Comparison of ENCODE assay signal across 10 cellular contexts in genomic region chr7:150322114-150322832, GRCh38. TPM values are rescaled to one million over a fixed set of nuclear protein-coding genes. Genes with fewer than 3 reads are reported as not detected.
DNase-seq lines count a peak whose midpoint lies in the region; ATAC-seq and TF ChIP-seq lines count a peak whose summit lies in the region.
"Had no signal": no experiment of that assay in that cellular context is flagged by ENCODE, and none has a peak within 500 bp of the region (broad histone marks: within the 10 kb centered on the region; RNA-seq: fewer than 3 reads in every experiment).

No MANE protein-coding gene starts in this region.

- H3K9me3 Mint-ChIP-seq in activated naive CD8-positive, alpha-beta T cell treated with anti-CD3 and anti-CD28 coated beads, Interleukin-2, amount 10 ng/mL, durations not matched to agents 7 days and 5 days: no peaks in the 10 kb centered on the region

- WGBS in mesodermal cell (ENCODE audit: insufficient coverage in 2 of 2), 2 experiments: 77 to 87% methylated on average over 2 to 3 of the region's 4 CpGs
- 70% methylated on average over 4 of the region's 4 CpGs for WGBS in suprapubic skin

- peak overlapping the region; percentile 99 for H3K27ac Mint-ChIP-seq in activated naive CD8-positive, alpha-beta T cell treated with anti-CD3 and anti-CD28 coated beads, Interleukin-2, amount 10 ng/mL, durations not matched to agents 7 days and 5 days

- peak overlapping the region; percentile 99 for H3K4me3 Mint-ChIP-seq in activated naive CD8-positive, alpha-beta T cell treated with anti-CD3 and anti-CD28 coated beads, Interleukin-2, amount 10 ng/mL, durations not matched to agents 7 days and 5 days

- no peak overlapping the region for H3K27ac ChIP-seq in PC-3 (ENCODE audit: low read length)
- H3K27ac ChIP-seq in mesodermal cell (ENCODE audit: low read depth, low read length, severe bottlenecking): no peak overlapping the region
- H3K27ac ChIP-seq in suprapubic skin: peak overlapping the region; percentile 84
- H3K27ac ChIP-seq: BLaER1 had no signal

- peaks cover 21% of the 10 kb centered on the region for H3K4me1 Mint-ChIP-seq in activated naive CD8-positive, alpha-beta T cell treated with anti-CD3 and anti-CD28 coated beads, Interleukin-2, amount 10 ng/mL, durations not matched to agents 7 days and 5 days

- H3K9me2 ChIP-seq in PC-3 (replicated peaks; ENCODE audit: low read length): no peaks in the 10 kb centered on the region

- DNase-seq in NCI-H510A treated with DMSO at 0.1 percent for 48 hours (lab: John Stamatoyannopoulos, UW): peak; percentile 3
- DNase-seq in NCI-H510A (lab: John Stamatoyannopoulos, UW): no peak
- no peak for DNase-seq in PC-3
- peak; percentile 52 for DNase-seq in activated naive CD8-positive, alpha-beta T cell treated with anti-CD3 and anti-CD28 coated beads, Interleukin-2, amount 10 ng/mL, durations not matched to agents 7 days and 5 days
- DNase-seq in suprapubic skin (ENCODE audit: low spot score in 2 of 2): no peak
- no peak for DNase-seq in NOMO-1 (lab: John Stamatoyannopoulos, UW; ENCODE audit: unreplicated experiment in 2 of 2)
- no peak for DNase-seq in dedifferentiated amniotic fluid mesenchymal stem cell (ENCODE audit: extremely low spot score)

- H3K79me2 ChIP-seq in PC-3 (ENCODE audit: low read length): peaks cover 7% of the 10 kb centered on the region

- no peaks in the 10 kb centered on the region for H3F3A ChIP-seq in PC-3 (ENCODE audit: low read length, unreplicated experiment)

- no peaks in the 10 kb centered on the region for H3K36me3 ChIP-seq in PC-3 (ENCODE audit: low read depth, low read length)
- peaks cover 18% of the 10 kb centered on the region for H3K36me3 ChIP-seq in mesodermal cell (ENCODE audit: control insufficient read depth, insufficient read depth, low read length)
- no peaks in the 10 kb centered on the region for H3K36me3 ChIP-seq in suprapubic skin
- H3K36me3 ChIP-seq: BLaER1 had no signal

- H3K4me1 ChIP-seq in PC-3 (ENCODE audit: insufficient read depth, low read length) (peaks cover 17% of the 10 kb centered on the region), mesodermal cell (ENCODE audit: control insufficient read depth, insufficient read depth, low read length, poor library complexity, severe bottlenecking) (peaks cover 12% of the 10 kb centered on the region), suprapubic skin (peaks cover 33% of the 10 kb centered on the region)

- peak overlapping the region; percentile 81 for H3K4me3 ChIP-seq in PC-3 (ENCODE audit: low read length)
- H3K4me3 ChIP-seq in mesodermal cell (ENCODE audit: extremely low read depth, insufficient read depth, low read length, poor library complexity, severe bottlenecking): peak overlapping the region; percentile 68
- peak overlapping the region; percentile 74 for H3K4me3 ChIP-seq in suprapubic skin

- CTCF ChIA-PET in PC-3 (lab: Charles Lee): no interaction called here

- no peaks in the 10 kb centered on the region for H3K27me3 Mint-ChIP-seq in activated naive CD8-positive, alpha-beta T cell treated with anti-CD3 and anti-CD28 coated beads, Interleukin-2, amount 10 ng/mL, durations not matched to agents 7 days and 5 days

- no TSS peak for BruUV-seq in PC-3 (replicated peaks; lab: Mats Ljungman, UMichigan)

- peak overlapping the region; percentile 90 for H3K4me2 ChIP-seq in PC-3 (ENCODE audit: low read length)

- intact Hi-C loops in PC-3 (cut with micrococcal nuclease): loop anchor here (5.0 kb wide), 1 partner anchor 55 kb away; the partner anchor contains the start of gene ZNF775

- no peak for TF ChIP-seq CTCF in PC-3 (conservative IDR thresholded peaks at IDR 0.05; ENCODE audit: low read depth, low read length)
- TF ChIP-seq CTCF in suprapubic skin (IDR thresholded peaks at IDR 0.05): no peak

- no peak for TF ChIP-seq EP300 in suprapubic skin (IDR thresholded peaks at IDR 0.05)

- no peaks in the 10 kb centered on the region for H4K20me1 ChIP-seq in PC-3 (ENCODE audit: low read length)
- H4K20me1 ChIP-seq: BLaER1 had no signal

- peaks cover 14% of the 10 kb centered on the region for H3K36me3 Mint-ChIP-seq in activated naive CD8-positive, alpha-beta T cell treated with anti-CD3 and anti-CD28 coated beads, Interleukin-2, amount 10 ng/mL, durations not matched to agents 7 days and 5 days

- peak overlapping the region; percentile 86 for H3K9ac ChIP-seq in PC-3 (ENCODE audit: low read length)
- H3K9ac ChIP-seq: BLaER1 had no signal

- no peak for ATAC-seq in PC-3
- peak; percentile 67 for ATAC-seq in activated naive CD8-positive, alpha-beta T cell treated with anti-CD3 and anti-CD28 coated beads, Interleukin-2, amount 10 ng/mL, durations not matched to agents 7 days and 5 days (ENCODE audit: low read depth)

- no peak for TF ChIP-seq POLR2A in suprapubic skin (IDR thresholded peaks at IDR 0.05)

- no peaks in the 10 kb centered on the region for H3K9me3 ChIP-seq in PC-3 (ENCODE audit: low read length)
- H3K9me3 ChIP-seq in mesodermal cell (ENCODE audit: control insufficient read depth, low read length): no peaks in the 10 kb centered on the region
- no peaks in the 10 kb centered on the region for H3K9me3 ChIP-seq in suprapubic skin

- H3K27me3 ChIP-seq in PC-3 (ENCODE audit: low read length) (no peaks in the 10 kb centered on the region), suprapubic skin (no peaks in the 10 kb centered on the region)

- POLR2A ChIA-PET in PC-3 (lab: Charles Lee; ENCODE audit: unreplicated experiment): no interaction called here
- POLR2A ChIA-PET in activated naive CD8-positive, alpha-beta T cell treated with anti-CD3 and anti-CD28 coated beads, Interleukin-2, amount 10 ng/mL, durations not matched to agents 7 days and 5 days (lab: Charles Lee): interaction anchor here (0.6 to 1.8 kb wide), 3 partner anchors 8 to 1212 kb away, joined by 3 to 10 read pairs (median 3); partner anchors contain the start of gene GIMAP8

- peak overlapping the region; percentile 98 for H2AFZ ChIP-seq in PC-3 (ENCODE audit: low read length)

RNA-seq across cellular contexts. Expression of gene LRRC61, which starts 0.9 kb away (rescaled TPM):
- 15.1 and 16.4 TPM in 2 replicates for total RNA-seq in PC-3 (2014; rRNA removed)
- 10 to 100 TPM; 16.6 to 17.2 TPM for total RNA-seq in activated naive CD8-positive, alpha-beta T cell treated with anti-CD3 and anti-CD28 coated beads, Interleukin-2, amount 10 ng/mL, durations not matched to agents 7 days and 5 days
- polyA plus RNA-seq in mesodermal cell (2013, experiment 1 of 2): 23.1 TPM
- polyA plus RNA-seq in mesodermal cell (2013, experiment 2 of 2): 22.7 TPM
- total RNA-seq in suprapubic skin: 10 to 100 TPM in 3 of 4 donors, 1 to 10 TPM in 1; 7.9 to 29.0 (median 22.5) TPM

RNA-seq across cellular contexts. Expression of gene ACTR3C, which starts 1.1 kb away (rescaled TPM):
- total RNA-seq in PC-3 (2014; rRNA removed): 7.8 and 10.8 TPM in 2 replicates
- total RNA-seq in activated naive CD8-positive, alpha-beta T cell treated with anti-CD3 and anti-CD28 coated beads, Interleukin-2, amount 10 ng/mL, durations not matched to agents 7 days and 5 days: 1 to 10 TPM; 6.4 to 7.0 TPM
- 0.63 TPM for polyA plus RNA-seq in mesodermal cell (2013, experiment 1 of 2)
- 0.46 TPM for polyA plus RNA-seq in mesodermal cell (2013, experiment 2 of 2)
- 10 to 100 TPM; 10.4 to 16.5 (median 13.1) TPM for total RNA-seq in suprapubic skin

RNA-seq across cellular contexts. Expression of gene RARRES2, which starts 19.2 kb away (rescaled TPM):
- 1.6 TPM in 1 of 2 replicates, not detected in the other for total RNA-seq in PC-3 (2014; rRNA removed)
- not detected for total RNA-seq in activated naive CD8-positive, alpha-beta T cell treated with anti-CD3 and anti-CD28 coated beads, Interleukin-2, amount 10 ng/mL, durations not matched to agents 7 days and 5 days
- 31.3 TPM for polyA plus RNA-seq in mesodermal cell (2013, experiment 1 of 2)
- 25.7 TPM for polyA plus RNA-seq in mesodermal cell (2013, experiment 2 of 2)
- total RNA-seq in suprapubic skin: 10 to 100 TPM; 12.8 to 23.4 (median 16.5) TPM
- total RNA-seq: activated CD8-positive, alpha-beta memory T cell treated with anti-CD3 and anti-CD28 coated beads for 36 hours had no signal

RNA-seq across cellular contexts. Expression of gene REPIN1, which starts 46.3 kb away (rescaled TPM):
- total RNA-seq in PC-3 (2014; rRNA removed) (124 and 153 TPM in 2 replicates), suprapubic skin (10 to 100 TPM; 56.1 to 75.5 (median 73.7) TPM)
- total RNA-seq in activated naive CD8-positive, alpha-beta T cell treated with anti-CD3 and anti-CD28 coated beads, Interleukin-2, amount 10 ng/mL, durations not matched to agents 7 days and 5 days: 10 to 100 TPM; 53.4 to 57.5 TPM
- 124 TPM for polyA plus RNA-seq in mesodermal cell (2013, experiment 1 of 2)
- polyA plus RNA-seq in mesodermal cell (2013, experiment 2 of 2): 102 TPM

RNA-seq across cellular contexts. Expression of gene ZNF775, which starts 56.9 kb away (rescaled TPM):
- 3.7 and 4.7 TPM in 2 replicates for total RNA-seq in PC-3 (2014; rRNA removed)
- 1 to 10 TPM; 5.4 to 6.4 TPM for total RNA-seq in activated naive CD8-positive, alpha-beta T cell treated with anti-CD3 and anti-CD28 coated beads, Interleukin-2, amount 10 ng/mL, durations not matched to agents 7 days and 5 days
- 15.7 TPM for polyA plus RNA-seq in mesodermal cell (2013, experiment 1 of 2)
- 12.0 TPM for polyA plus RNA-seq in mesodermal cell (2013, experiment 2 of 2)
- total RNA-seq in suprapubic skin: 1 to 10 TPM; 1.6 to 3.9 (median 2.6) TPM

Comparison
In these comparisons a context has a peak if more than half of its experiments do, and no peak if none do; other contexts are left out.
1. DNase-seq: peak in NCI-H510A treated with DMSO at 0.1 percent for 48 hours (single experiment) and activated naive CD8-positive, alpha-beta T cell treated with anti-CD3 and anti-CD28 coated beads, Interleukin-2, amount 10 ng/mL, durations not matched to agents 7 days and 5 days (single experiment); none in NCI-H510A (single experiment), PC-3 (single experiment), suprapubic skin (0 of 2), NOMO-1 (0 of 2) and dedifferentiated amniotic fluid mesenchymal stem cell (single experiment).
2. Peak in every context shown above with its lines, with median percentiles within 50 percentile points of each other: H3K4me3 ChIP-seq.